In genomic region chr20:31710423-31711250, GRCh38 we compare ENCODE assay signal across 10 cellular contexts. TPM values are rescaled to one million over a fixed set of nuclear protein-coding genes. Genes with fewer than 3 reads are reported as not detected.
DNase-seq lines count a peak whose midpoint lies in the region; ATAC-seq, FAIRE-seq and TF ChIP-seq lines count a peak whose summit lies in the region.
"Had no signal": no experiment of that assay in that cellular context is flagged by ENCODE, and none has a peak within 500 bp of the region (broad histone marks: within the 10 kb centered on the region; RNA-seq: fewer than 3 reads in every experiment).

No MANE protein-coding gene starts in this region.

- H3K4me1 Mint-ChIP-seq in mesothelial cell of epicardium, result peaks cover 45% of the 10 kb centered on the region

- H3K36me3 ChIP-seq in MG63 (peaks cover 53% of the 10 kb centered on the region), ascending aorta (peaks cover 13 to 42% of the 10 kb centered on the region in 2 donors)

- peaks cover 96% of the 10 kb centered on the region for H3K4me1 ChIP-seq in A549
- peaks cover 28 to 78% of the 10 kb centered on the region in 2 donors for H3K4me1 ChIP-seq in ascending aorta

- TF ChIP-seq POLR2A in A549 (IDR thresholded peaks at IDR 0.05; ENCODE audit: low read length), result no peak

- no peak for DNase-seq in A549 (ENCODE audit: low read depth in 1 of 2, low spot score in 1 of 2)
- peak; percentile 78 for DNase-seq in MG63
- peak in 1 of 2 donors; percentile 84 for DNase-seq in ascending aorta (ENCODE audit: low spot score in 2 of 2)
- DNase-seq in mesothelial cell of epicardium (ENCODE audit: low spot score in 2 of 2, unreplicated experiment in 2 of 2), result no peak
- no peak for DNase-seq in middle frontal gyrus (ENCODE audit: extremely low spot score, low spot score)
- DNase-seq in NCI-H1092 treated with DMSO at 0.1 percent for 48 hours (lab: John Stamatoyannopoulos, UW), result no peak
- DNase-seq: GDM1, naive B cell had no signal

- intact Hi-C loops in ascending aorta (cut with DNase I), result no loop called here

- 80% methylated on average over 5 of the region's 5 CpGs for WGBS in A549 (ENCODE audit: missing lambda C conversion rate)

- POLR2A ChIA-PET in A549 (lab: Yijun Ruan, JAX), result interaction anchor here (0.9 to 1.0 kb wide), 2 partner anchors 12 kb away, joined by 3 read pairs; partner anchors contain the start of gene BCL2L1

- TF ChIP-seq EP300 in A549 (IDR thresholded peaks at IDR 0.05), result no peak

- CTCF ChIA-PET in A549 (lab: Yijun Ruan, JAX), result interaction anchor here (0.9 to 12.5 kb wide), 10 partner anchors 11 to 144 kb away, joined by 3 to 167 read pairs (median 4); partner anchors contain the start of gene BCL2L1

- H3K4me2 ChIP-seq in A549, result peak overlapping the region; percentile 80

- ATAC-seq in A549 (no peak), HG03378 (IDR thresholded peaks at IDR 0.05; ENCODE audit: unreplicated experiment) (no peak), HG03280 (IDR thresholded peaks at IDR 0.05; ENCODE audit: unreplicated experiment) (no peak)

- H3K27me3 Mint-ChIP-seq in mesothelial cell of epicardium (ENCODE audit: low read depth), result no peaks in the 10 kb centered on the region
- H3K27me3 Mint-ChIP-seq: naive B cell had no signal

- H3K36me3 Mint-ChIP-seq in mesothelial cell of epicardium, result peaks cover 34% of the 10 kb centered on the region

- H3K4me3 Mint-ChIP-seq in mesothelial cell of epicardium, result no peak overlapping the region
- H3K4me3 Mint-ChIP-seq: naive B cell had no signal

- H3K27me3 ChIP-seq in MG63 (no peaks in the 10 kb centered on the region), ascending aorta (no peaks in the 10 kb centered on the region)

- peak overlapping the region; percentile 95 to 96 for H3K27ac ChIP-seq in A549
- peak overlapping the region; percentile 95 to 98 for H3K27ac ChIP-seq in ascending aorta

- no peak for FAIRE-seq in A549 (lab: Jason Lieb, UNC)

- TF ChIP-seq CTCF in A549 (IDR thresholded peaks at IDR 0.05), result no peak
- no peak for TF ChIP-seq CTCF in ascending aorta (IDR thresholded peaks at IDR 0.05)
- TF ChIP-seq CTCF in mesothelial cell of epicardium (IDR thresholded peaks at IDR 0.05; ENCODE audit: unreplicated experiment), result no peak

- no peak for TF ChIP-seq RAD21 in A549 (conservative IDR thresholded peaks at IDR 0.05 in 1 of 2, IDR thresholded peaks at IDR 0.05 in 1 of 2)

- H3K4me3 ChIP-seq in A549 (no peak overlapping the region; the same call in 2 of the 3 replicates), MG63 (no peak overlapping the region), ascending aorta (peak overlapping the region in 1 of 2 donors; percentile 53)

- H3K9me3 ChIP-seq in A549 (no peaks in the 10 kb centered on the region), MG63 (no peaks in the 10 kb centered on the region), ascending aorta (no peaks in the 10 kb centered on the region)

- H3K9me3 Mint-ChIP-seq in mesothelial cell of epicardium, result no peaks in the 10 kb centered on the region
- H3K9me3 Mint-ChIP-seq: naive B cell had no signal

- peak overlapping the region; percentile 97 for H3K27ac Mint-ChIP-seq in mesothelial cell of epicardium

TF ChIP-seq in A549, 52 proteins besides CTCF, POLR2A, EP300 and RAD21:
- TF ChIP-seq EHMT2 (IDR thresholded peaks at IDR 0.05; ENCODE audit: low read depth) (no peak), HOXB13 (CRISPR knock-in tag; IDR thresholded peaks at IDR 0.05; ENCODE audit: low read depth) (0 out of 2 replicates have a peak, but pooled peaks have one; percentile 20), ZSCAN20 (CRISPR knock-in tag; IDR thresholded peaks at IDR 0.05) (no peak), CHD2 (IDR thresholded peaks at IDR 0.05; ENCODE audit: low read length, partially characterized antibody) (no peak), USF2 (IDR thresholded peaks at IDR 0.05) (no peak), FOSL2 (IDR thresholded peaks at IDR 0.05) (no peak), FOSL2 (CRISPR knock-in tag; IDR thresholded peaks at IDR 0.05) (no peak), NFE2L2 (conservative IDR thresholded peaks at IDR 0.05; ENCODE audit: low read length) (no peak), ESRRA (IDR thresholded peaks at IDR 0.05; ENCODE audit: borderline replicate concordance, low read length) (no peak), HOXA7 (CRISPR knock-in tag; IDR thresholded peaks at IDR 0.05) (no peak), SMC3 (IDR thresholded peaks at IDR 0.05) (no peak), EHF (CRISPR knock-in tag; IDR thresholded peaks at IDR 0.05) (peak; percentile 36; the same call in 1 of the 2 replicates), JUN (IDR thresholded peaks at IDR 0.05) (no peak; a peak in 1 of 5 replicates), HES2 (IDR thresholded peaks at IDR 0.05) (no peak), MAFK (IDR thresholded peaks at IDR 0.05; ENCODE audit: partially characterized antibody) (no peak), CBX8 (IDR thresholded peaks at IDR 0.05) (no peak), MAZ (IDR thresholded peaks at IDR 0.05; ENCODE audit: borderline replicate concordance, low read depth, low read length) (no peak)

RNA-seq across cellular contexts. Expression of gene BCL2L1, which starts 12.0 kb away (rescaled TPM):
- 159 and 178 TPM in 2 replicates for polyA plus RNA-seq in A549 (2011; rRNA removed)
- 100 and 118 TPM in 2 replicates for polyA plus RNA-seq in A549 (2012; cell fraction: cytosol; rRNA removed)
- 93.5 and 108 TPM in 2 replicates for polyA plus RNA-seq in A549 (2012; cell fraction: nucleus; rRNA removed)
- 143 to 157 TPM (median 154 TPM) in 3 replicates for polyA plus RNA-seq in A549 (2017; fragmentation: RNase III; extraction: RNeasy Plus Mini Kit Qiagen cat#74134 plus additional on column Dnase treatment)
- 116 and 122 TPM in 2 replicates for polyA minus RNA-seq in A549 (2011; rRNA and poly(A)+ RNA removed)
- 63.0 and 64.2 TPM in 2 replicates for total RNA-seq in MG63 (2014; rRNA removed; shearing (Covaris generic); ENCODE audit: low replicate concordance)
- total RNA-seq in ascending aorta, result 200 TPM
- 63.2 to 66.6 TPM (median 64.8 TPM) in 3 replicates for total RNA-seq in mesothelial cell of epicardium

RNA-seq across cellular contexts. Expression of gene TPX2, which starts 28.5 kb away (rescaled TPM):
- polyA plus RNA-seq in A549 (2011; rRNA removed) (79.4 and 92.9 TPM in 2 replicates), A549 (2017; fragmentation: RNase III; extraction: RNeasy Plus Mini Kit Qiagen cat#74134 plus additional on column Dnase treatment) (84.9 to 106 TPM (median 92.9 TPM) in 3 replicates)
- polyA plus RNA-seq in A549 (2012; cell fraction: cytosol; rRNA removed), result 33.0 and 33.5 TPM in 2 replicates
- polyA plus RNA-seq in A549 (2012; cell fraction: nucleus; rRNA removed), result 30.7 and 46.3 TPM in 2 replicates
- polyA minus RNA-seq in A549 (2011; rRNA and poly(A)+ RNA removed), result 39.4 and 42.7 TPM in 2 replicates
- total RNA-seq in MG63 (2014; rRNA removed; shearing (Covaris generic); ENCODE audit: low replicate concordance), result 123 and 139 TPM in 2 replicates
- total RNA-seq in ascending aorta (not detected), mesothelial cell of epicardium (36.6 to 39.0 TPM (median 37.5 TPM) in 3 replicates)

Comparison
In these comparisons a context has a peak if more than half of its experiments do, and no peak if none do; other contexts are left out.
1. RNA of gene TPX2, which starts 28.5 kb away (total RNA-seq): 123 to 139 TPM in MG63 and 36.6 to 39.0 TPM in mesothelial cell of epicardium; not detected in ascending aorta (single experiment); every median in the first group is over 10 times any median in the second.